ENCODE assay signal across 25 cellular contexts in genomic region chr5:122111513-122111912, GRCh38. TPM values are rescaled to one million over a fixed set of nuclear protein-coding genes. Genes with fewer than 3 reads are reported as not detected.
"Had no signal": no experiment of that assay in that cellular context is flagged by ENCODE, and none has a peak within 500 bp of the region (broad histone marks: within the 10 kb centered on the region; RNA-seq: fewer than 3 reads in every experiment).

No MANE protein-coding gene starts in this region.

- H3K4me3 ChIP-seq: gastroesophageal sphincter, sigmoid colon, spleen, thoracic aorta, upper lobe of right lung had no signal

- H3K27me3 ChIP-seq: gastroesophageal sphincter, sigmoid colon, spleen, upper lobe of right lung had no signal

- H3K9me3 ChIP-seq: gastroesophageal sphincter, sigmoid colon, spleen, thoracic aorta, upper lobe of right lung had no signal

- DNase-seq: activated CD4-positive, alpha-beta memory T cell treated with anti-CD3 and anti-CD28 coated beads, Interleukin-2, amount 10 ng/mL, durations not matched to agents 7 days and 5 days; activated CD4-positive, alpha-beta T cell treated with anti-CD3 and anti-CD28 coated beads for 4 hours; activated CD4-positive, CD25-positive, alpha-beta regulatory T cell; activated effector memory CD4-positive, alpha-beta T cell treated with Interleukin-2 at 50 U/mL for 16 hours; activated naive CD4-positive, alpha-beta T cell treated with anti-CD3 and anti-CD28 coated beads for 36 hours; activated T-cell treated with anti-CD3 and anti-CD28 coated beads, Interleukin-2, amount 50 U/mL, for 72 hours; caudate nucleus; dermis blood vessel endothelial cell; effector CD8-positive, alpha-beta T cell; head of caudate nucleus; hypothalamus; left cardiac atrium; nephron progenitor cell; nucleus accumbens; posterior cingulate gyrus; sigmoid colon; spleen; stimulated activated CD4-positive, alpha-beta T cell treated with anti-CD3 and anti-CD28 coated beads, Interleukin-4, amount 100 ng/mL, for 1 hour; stimulated activated naive CD4-positive, alpha-beta T cell; SW 1271; T-helper 17 cell; upper lobe of right lung had no signal

- H3K4me1 ChIP-seq: gastroesophageal sphincter, sigmoid colon, upper lobe of right lung had no signal

- H3K27ac ChIP-seq: gastroesophageal sphincter, sigmoid colon, spleen, thoracic aorta, upper lobe of right lung had no signal

- H3K36me3 ChIP-seq: gastroesophageal sphincter, sigmoid colon, spleen, thoracic aorta, upper lobe of right lung had no signal

- FAIRE-seq: islet of Langerhans had no signal

RNA-seq across cellular contexts. Expression of gene ZNF474, which starts 17.8 kb away (rescaled TPM):
- total RNA-seq: activated CD4-positive, alpha-beta memory T cell treated with anti-CD3 and anti-CD28 coated beads, Interleukin-2, amount 10 ng/mL, durations not matched to agents 7 days and 5 days; activated naive CD4-positive, alpha-beta T cell treated with anti-CD3 and anti-CD28 coated beads for 36 hours; upper lobe of right lung had no signal

RNA-seq across cellular contexts. Expression of gene LOX, which starts 33.5 kb away (rescaled TPM):
- total RNA-seq: activated naive CD4-positive, alpha-beta T cell treated with anti-CD3 and anti-CD28 coated beads for 36 hours; activated T-cell treated with anti-CD3 and anti-CD28 coated beads, Interleukin-2, amount 50 U/mL, for 72 hours had no signal
